ENCODE assay signal across 9 cellular contexts in genomic region chr16:57093845-57094564, GRCh38. TPM values are rescaled to one million over a fixed set of nuclear protein-coding genes. Genes with fewer than 3 reads are reported as not detected.
DNase-seq lines count a peak whose midpoint lies in the region; ATAC-seq and TF ChIP-seq lines count a peak whose summit lies in the region.
"Had no signal": no experiment of that assay in that cellular context is flagged by ENCODE, and none has a peak within 500 bp of the region (broad histone marks: within the 10 kb centered on the region; RNA-seq: fewer than 3 reads in every experiment).

No MANE protein-coding gene starts in this region.

- TF ChIP-seq POLR2A in GM18505 (IDR thresholded peaks at IDR 0.05; ENCODE audit: borderline replicate concordance, extremely low read depth, insufficient read depth, insufficient read length) = no peak

- H4K20me1 ChIP-seq in smooth muscle cell (ENCODE audit: low read depth) = peaks cover 11% of the 10 kb centered on the region

- no peak overlapping the region for H3K9ac ChIP-seq in smooth muscle cell (ENCODE audit: low read depth)

- no peak overlapping the region for H3K27ac Mint-ChIP-seq in activated CD4-positive, alpha-beta memory T cell treated with anti-CD3 and anti-CD28 coated beads, Interleukin-2, amount 10 ng/mL, durations not matched to agents 7 days and 5 days
- H3K27ac Mint-ChIP-seq in immature natural killer cell = no peak overlapping the region

- no peaks in the 10 kb centered on the region for H3K36me3 Mint-ChIP-seq in activated CD4-positive, alpha-beta memory T cell treated with anti-CD3 and anti-CD28 coated beads, Interleukin-2, amount 10 ng/mL, durations not matched to agents 7 days and 5 days (ENCODE audit: low read depth)
- H3K36me3 Mint-ChIP-seq in immature natural killer cell = no peaks in the 10 kb centered on the region

- no peaks in the 10 kb centered on the region for H3K36me3 ChIP-seq in smooth muscle cell (ENCODE audit: low read depth)

- H2AFZ ChIP-seq in smooth muscle cell (ENCODE audit: low read depth) = no peak overlapping the region

- no peak for ATAC-seq in GM18505 (IDR thresholded peaks at IDR 0.05; ENCODE audit: unreplicated experiment)
- no peak for ATAC-seq in GM21786 (IDR thresholded peaks at IDR 0.05; ENCODE audit: unreplicated experiment)

- H3K27me3 Mint-ChIP-seq in activated CD4-positive, alpha-beta memory T cell treated with anti-CD3 and anti-CD28 coated beads, Interleukin-2, amount 10 ng/mL, durations not matched to agents 7 days and 5 days = peaks cover 36% of the 10 kb centered on the region
- peaks cover 10 to 31% (median 12%) of the 10 kb centered on the region in 3 donors for H3K27me3 Mint-ChIP-seq in immature natural killer cell (ENCODE audit: low read depth in 3 of 3)

- H3K27ac ChIP-seq in smooth muscle cell (ENCODE audit: low read depth) = no peak overlapping the region

- H3K4me3 ChIP-seq in smooth muscle cell = no peak overlapping the region

- TF ChIP-seq CTCF in smooth muscle cell (IDR thresholded peaks at IDR 0.05; ENCODE audit: borderline replicate concordance, insufficient read depth, poor library complexity, severe bottlenecking) = no peak

- DNase-seq in DMS53 (lab: John Stamatoyannopoulos, UW) (peak; percentile 17), DMS53 treated with DMSO at 0.1 percent for 48 hours (lab: John Stamatoyannopoulos, UW; ENCODE audit: unreplicated experiment) (no peak), immature natural killer cell (no peak), smooth muscle cell (lab: John Stamatoyannopoulos, UW; ENCODE audit: unreplicated experiment) (no peak), ecto neural progenitor cell (ENCODE audit: low spot score) (no peak)
- no peak for DNase-seq in activated CD4-positive, alpha-beta memory T cell treated with anti-CD3 and anti-CD28 coated beads, Interleukin-2, amount 10 ng/mL, durations not matched to agents 7 days and 5 days
- DNase-seq: OCI-M1 had no signal

- peaks cover 17% of the 10 kb centered on the region for H3K79me2 ChIP-seq in smooth muscle cell (ENCODE audit: low read depth)

- peaks cover 11% of the 10 kb centered on the region for H3K4me1 Mint-ChIP-seq in activated CD4-positive, alpha-beta memory T cell treated with anti-CD3 and anti-CD28 coated beads, Interleukin-2, amount 10 ng/mL, durations not matched to agents 7 days and 5 days
- peaks cover 9 to 15% of the 10 kb centered on the region in 2 donors for H3K4me1 Mint-ChIP-seq in immature natural killer cell

- H3F3A ChIP-seq in smooth muscle cell (ENCODE audit: low read depth) = peaks cover 5% of the 10 kb centered on the region

- 88% methylated on average over 16 of the region's 16 CpGs for WGBS in smooth muscle cell (ENCODE audit: low lambda C conversion rate)

- H3K27me3 ChIP-seq in smooth muscle cell (ENCODE audit: low read depth) = no peaks in the 10 kb centered on the region

- no peaks in the 10 kb centered on the region for H3K9me3 Mint-ChIP-seq in activated CD4-positive, alpha-beta memory T cell treated with anti-CD3 and anti-CD28 coated beads, Interleukin-2, amount 10 ng/mL, durations not matched to agents 7 days and 5 days
- no peaks in the 10 kb centered on the region for H3K9me3 Mint-ChIP-seq in immature natural killer cell

- POLR2A ChIA-PET in activated CD4-positive, alpha-beta memory T cell treated with anti-CD3 and anti-CD28 coated beads, Interleukin-2, amount 10 ng/mL, durations not matched to agents 7 days and 5 days (lab: Charles Lee) = interaction anchor here (0.9 to 1.4 kb wide), 4 partner anchors 11 to 84 kb away, joined by 3 to 6 read pairs (median 5); no protein-coding TSS in a partner anchor

- no peaks in the 10 kb centered on the region for H3K9me3 ChIP-seq in smooth muscle cell (replicated peaks; ENCODE audit: low read depth)

- peak overlapping the region; percentile 99 for H3K4me2 ChIP-seq in smooth muscle cell

- CTCF ChIA-PET in activated CD4-positive, alpha-beta memory T cell treated with anti-CD3 and anti-CD28 coated beads, Interleukin-2, amount 10 ng/mL, durations not matched to agents 7 days and 5 days (lab: Charles Lee) = interaction anchor here (0.6 to 5.0 kb wide), 13 partner anchors 9 to 1581 kb away, joined by 3 to 37 read pairs (median 5); no protein-coding TSS in a partner anchor

- H3K4me1 ChIP-seq in smooth muscle cell (ENCODE audit: low read depth) = peaks cover 9% of the 10 kb centered on the region

- H3K4me3 Mint-ChIP-seq in activated CD4-positive, alpha-beta memory T cell treated with anti-CD3 and anti-CD28 coated beads, Interleukin-2, amount 10 ng/mL, durations not matched to agents 7 days and 5 days = peak overlapping the region; percentile 63
- peak overlapping the region; percentile 66 to 80 (median 72) for H3K4me3 Mint-ChIP-seq in immature natural killer cell

RNA-seq across cellular contexts. Expression of gene CPNE2, which starts 1.6 kb away (rescaled TPM):
- 1 to 10 TPM; 4.6 to 4.8 TPM for total RNA-seq in activated CD4-positive, alpha-beta memory T cell treated with anti-CD3 and anti-CD28 coated beads, Interleukin-2, amount 10 ng/mL, durations not matched to agents 7 days and 5 days
- polyA plus RNA-seq in immature natural killer cell (10 to 100 TPM in 1 of 3 donors, 1 to 10 TPM in 2; 2.4 to 10.8 (median 5.8) TPM), smooth muscle cell (19.8 and 27.2 TPM in 2 replicates)
- 18.2 and 19.3 TPM in 2 replicates for total RNA-seq in smooth muscle cell
